1 cellular context compared by ENCODE assay signal in the genomic region with DNA sequence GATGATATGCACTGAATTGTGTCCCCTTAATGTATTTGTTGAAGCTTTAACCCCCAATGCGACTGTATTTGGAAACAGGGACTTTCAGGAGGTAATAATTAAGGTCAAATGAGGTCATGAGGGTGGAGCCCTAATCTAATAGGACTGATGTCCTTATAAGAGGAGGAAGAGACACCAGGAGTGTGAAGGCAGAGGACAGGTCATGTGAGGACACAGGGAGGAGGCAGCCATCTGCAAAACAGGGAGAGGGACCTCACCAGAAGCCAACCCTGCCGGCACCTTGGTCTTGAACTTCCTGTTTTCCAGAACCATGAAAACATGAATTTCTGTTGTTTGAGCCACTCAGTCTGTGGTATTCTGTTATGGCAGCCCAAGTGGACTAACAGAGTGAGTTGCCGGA.
TF ChIP-seq lines count a peak whose summit lies in the region.

No MANE protein-coding gene starts in this region.

TF ChIP-seq in K562, 482 proteins besides CTCF, POLR2A, EP300 and RAD21:
- TF ChIP-seq NR2C1 (IDR thresholded peaks at IDR 0.05), result no peak
- 0 out of 2 replicates have a peak, but pooled peaks have one; percentile 9 for TF ChIP-seq NR2C1 (tag; IDR thresholded peaks at IDR 0.05)
- TF ChIP-seq, protein P1, sequence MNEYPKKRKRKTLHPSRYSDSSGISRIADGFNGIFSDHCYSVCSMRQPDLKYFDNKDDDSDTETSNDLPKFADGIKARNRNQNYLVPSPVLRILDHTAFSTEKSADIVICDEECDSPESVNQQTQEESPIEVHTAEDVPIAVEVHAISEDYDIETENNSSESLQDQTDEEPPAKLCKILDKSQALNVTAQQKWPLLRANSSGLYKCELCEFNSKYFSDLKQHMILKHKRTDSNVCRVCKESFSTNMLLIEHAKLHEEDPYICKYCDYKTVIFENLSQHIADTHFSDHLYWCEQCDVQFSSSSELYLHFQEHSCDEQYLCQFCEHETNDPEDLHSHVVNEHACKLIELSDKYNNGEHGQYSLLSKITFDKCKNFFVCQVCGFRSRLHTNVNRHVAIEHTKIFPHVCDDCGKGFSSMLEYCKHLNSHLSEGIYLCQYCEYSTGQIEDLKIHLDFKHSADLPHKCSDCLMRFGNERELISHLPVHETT (CRISPR knock-in tag; conservative IDR thresholded peaks at IDR 0.05 in 1 of 2, IDR thresholded peaks at IDR 0.05 in 1 of 2), result peak in 1 of 2 experiments; percentile 43; a peak in 1 of 4 replicates
- TF ChIP-seq, protein P2, sequence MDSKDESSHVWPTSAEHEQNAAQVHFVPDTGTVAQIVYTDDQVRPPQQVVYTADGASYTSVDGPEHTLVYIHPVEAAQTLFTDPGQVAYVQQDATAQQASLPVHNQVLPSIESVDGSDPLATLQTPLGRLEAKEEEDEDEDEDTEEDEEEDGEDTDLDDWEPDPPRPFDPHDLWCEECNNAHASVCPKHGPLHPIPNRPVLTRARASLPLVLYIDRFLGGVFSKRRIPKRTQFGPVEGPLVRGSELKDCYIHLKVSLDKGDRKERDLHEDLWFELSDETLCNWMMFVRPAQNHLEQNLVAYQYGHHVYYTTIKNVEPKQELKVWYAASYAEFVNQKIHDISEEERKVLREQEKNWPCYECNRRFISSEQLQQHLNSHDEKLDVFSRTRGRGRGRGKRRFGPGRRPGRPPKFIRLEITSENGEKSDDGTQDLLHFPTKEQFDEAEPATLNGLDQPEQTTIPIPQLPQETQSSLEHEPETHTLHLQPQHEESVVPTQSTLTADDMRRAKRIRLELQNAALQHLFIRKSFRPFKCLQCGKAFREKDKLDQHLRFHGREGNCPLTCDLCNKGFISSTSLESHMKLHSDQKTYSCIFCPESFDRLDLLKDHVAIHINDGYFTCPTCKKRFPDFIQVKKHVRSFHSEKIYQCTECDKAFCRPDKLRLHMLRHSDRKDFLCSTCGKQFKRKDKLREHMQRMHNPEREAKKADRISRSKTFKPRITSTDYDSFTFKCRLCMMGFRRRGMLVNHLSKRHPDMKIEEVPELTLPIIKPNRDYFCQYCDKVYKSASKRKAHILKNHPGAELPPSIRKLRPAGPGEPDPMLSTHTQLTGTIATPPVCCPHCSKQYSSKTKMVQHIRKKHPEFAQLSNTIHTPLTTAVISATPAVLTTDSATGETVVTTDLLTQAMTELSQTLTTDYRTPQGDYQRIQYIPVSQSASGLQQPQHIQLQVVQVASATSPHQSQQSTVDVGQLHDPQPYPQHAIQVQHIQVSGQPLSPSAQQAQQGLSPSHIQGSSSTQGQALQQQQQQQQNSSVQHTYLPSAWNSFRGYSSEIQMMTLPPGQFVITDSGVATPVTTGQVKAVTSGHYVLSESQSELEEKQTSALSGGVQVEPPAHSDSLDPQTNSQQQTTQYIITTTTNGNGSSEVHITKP (IDR thresholded peaks at IDR 0.05; ENCODE audit: partially characterized antibody), result peak; percentile 35
- 0 out of 2 replicates have a peak, but pooled peaks have one; percentile 32 for TF ChIP-seq ETV1 (tag; conservative IDR thresholded peaks at IDR 0.05; ENCODE audit: low read depth)
- no peak for TF ChIP-seq SAFB (IDR thresholded peaks at IDR 0.05; ENCODE audit: borderline replicate concordance, low read depth, low read length)
- TF ChIP-seq, protein P3, sequence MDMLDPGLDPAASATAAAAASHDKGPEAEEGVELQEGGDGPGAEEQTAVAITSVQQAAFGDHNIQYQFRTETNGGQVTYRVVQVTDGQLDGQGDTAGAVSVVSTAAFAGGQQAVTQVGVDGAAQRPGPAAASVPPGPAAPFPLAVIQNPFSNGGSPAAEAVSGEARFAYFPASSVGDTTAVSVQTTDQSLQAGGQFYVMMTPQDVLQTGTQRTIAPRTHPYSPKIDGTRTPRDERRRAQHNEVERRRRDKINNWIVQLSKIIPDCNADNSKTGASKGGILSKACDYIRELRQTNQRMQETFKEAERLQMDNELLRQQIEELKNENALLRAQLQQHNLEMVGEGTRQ (CRISPR knock-in tag; IDR thresholded peaks at IDR 0.05), result 0 out of 2 replicates have a peak, but pooled peaks have one; percentile 2
- no peak for TF ChIP-seq NR2C2 (CRISPR knock-in tag; IDR thresholded peaks at IDR 0.05)
- TF ChIP-seq NR2C2 (tag; IDR thresholded peaks at IDR 0.05), result peak; percentile 39; the same call in 1 of the 2 replicates
- 0 out of 2 replicates have a peak, but pooled peaks have one; percentile 8 for TF ChIP-seq PYGO2 (tag; IDR thresholded peaks at IDR 0.05)
- no peak for TF ChIP-seq TAL1 (IDR thresholded peaks at IDR 0.05)
- peak; percentile 15; the same call in 1 of the 2 replicates for TF ChIP-seq SPI1 (IDR thresholded peaks at IDR 0.05; ENCODE audit: borderline replicate concordance, low read depth, low read length)
- TF ChIP-seq SMAD4 (CRISPR knock-in tag; conservative IDR thresholded peaks at IDR 0.05), result 0 out of 2 replicates have a peak, but pooled peaks have one; percentile 17
- TF ChIP-seq BRD9 (IDR thresholded peaks at IDR 0.05; ENCODE audit: low read depth, partially characterized antibody), result no peak
- TF ChIP-seq ELF1 (tag; IDR thresholded peaks at IDR 0.05), result 0 out of 2 replicates have a peak, but pooled peaks have one; percentile 39
- TF ChIP-seq, protein P4, sequence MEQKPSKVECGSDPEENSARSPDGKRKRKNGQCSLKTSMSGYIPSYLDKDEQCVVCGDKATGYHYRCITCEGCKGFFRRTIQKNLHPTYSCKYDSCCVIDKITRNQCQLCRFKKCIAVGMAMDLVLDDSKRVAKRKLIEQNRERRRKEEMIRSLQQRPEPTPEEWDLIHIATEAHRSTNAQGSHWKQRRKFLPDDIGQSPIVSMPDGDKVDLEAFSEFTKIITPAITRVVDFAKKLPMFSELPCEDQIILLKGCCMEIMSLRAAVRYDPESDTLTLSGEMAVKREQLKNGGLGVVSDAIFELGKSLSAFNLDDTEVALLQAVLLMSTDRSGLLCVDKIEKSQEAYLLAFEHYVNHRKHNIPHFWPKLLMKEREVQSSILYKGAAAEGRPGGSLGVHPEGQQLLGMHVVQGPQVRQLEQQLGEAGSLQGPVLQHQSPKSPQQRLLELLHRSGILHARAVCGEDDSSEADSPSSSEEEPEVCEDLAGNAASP (IDR thresholded peaks at IDR 0.05), result peak; percentile 91
- peak; percentile 82 for TF ChIP-seq ESRRA (IDR thresholded peaks at IDR 0.05; ENCODE audit: borderline replicate concordance, low read depth)
- TF ChIP-seq JUND (IDR thresholded peaks at IDR 0.05; ENCODE audit: borderline replicate concordance, low read depth, low read length), result no peak
- TF ChIP-seq JUND (tag; IDR thresholded peaks at IDR 0.05; ENCODE audit: borderline replicate concordance, low read depth, low read length), result peak; percentile 26; the same call in 1 of the 3 replicates
- TF ChIP-seq, protein P5, sequence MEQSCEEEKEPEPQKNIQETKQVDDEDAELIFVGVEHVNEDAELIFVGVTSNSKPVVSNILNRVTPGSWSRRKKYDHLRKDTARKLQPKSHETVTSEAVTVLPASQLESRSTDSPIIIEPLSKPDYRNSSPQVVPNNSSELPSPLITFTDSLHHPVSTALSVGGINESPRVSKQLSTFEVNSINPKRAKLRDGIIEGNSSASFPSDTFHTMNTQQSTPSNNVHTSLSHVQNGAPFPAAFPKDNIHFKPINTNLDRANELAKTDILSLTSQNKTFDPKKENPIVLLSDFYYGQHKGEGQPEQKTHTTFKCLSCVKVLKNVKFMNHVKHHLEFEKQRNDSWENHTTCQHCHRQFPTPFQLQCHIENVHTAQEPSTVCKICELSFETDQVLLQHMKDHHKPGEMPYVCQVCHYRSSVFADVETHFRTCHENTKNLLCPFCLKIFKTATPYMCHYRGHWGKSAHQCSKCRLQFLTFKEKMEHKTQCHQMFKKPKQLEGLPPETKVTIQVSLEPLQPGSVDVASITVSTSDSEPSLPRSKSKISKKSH (CRISPR knock-in tag; IDR thresholded peaks at IDR 0.05), result no peak
- peak in 1 of 2 experiments; percentile 67; a peak in 1 of 4 replicates for TF ChIP-seq SRF (CRISPR knock-in tag; IDR thresholded peaks at IDR 0.05)
TF ChIP-seq in K562: peak in this region for 14.
